In the genomic region with DNA sequence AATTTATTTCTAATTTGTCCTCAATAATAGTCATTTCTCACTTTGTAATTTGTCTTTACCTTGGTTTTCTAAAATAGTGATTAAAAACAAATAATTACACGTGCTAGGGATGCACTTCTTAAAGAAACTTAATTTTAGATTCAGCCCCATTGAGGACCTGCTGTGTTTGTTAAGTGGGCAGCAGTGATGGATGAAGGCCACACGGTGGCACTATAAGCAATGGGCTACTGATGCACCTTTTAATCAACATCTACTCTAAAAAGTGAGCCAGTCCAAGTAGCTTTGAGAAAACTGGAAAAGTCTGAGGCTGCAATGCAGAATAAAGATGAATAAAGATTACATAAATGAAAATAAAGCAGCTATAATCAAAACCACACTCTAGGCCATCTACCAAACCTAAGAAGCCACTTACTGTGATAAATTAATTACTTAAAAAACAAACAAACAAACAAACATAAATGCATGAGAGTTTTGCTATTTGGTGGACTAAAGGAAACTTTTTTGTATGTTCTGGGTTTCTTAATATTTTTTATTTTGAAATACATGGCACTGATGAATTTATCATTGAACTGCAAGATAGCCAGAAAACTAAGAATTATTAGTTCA, we compare ENCODE assay signal across 9 cellular contexts.
A peak's percentile ranks its signal among the peaks of the same experiment; 100 is the strongest.
DNase-seq lines count a peak whose midpoint lies in the region; ATAC-seq and TF ChIP-seq lines count a peak whose summit lies in the region.
"Had no signal": no experiment of that assay in that cellular context is flagged by ENCODE, and none has a peak within 500 bp of the region (broad histone marks: within the 10 kb centered on the region; RNA-seq: fewer than 3 reads in every experiment).

No MANE protein-coding gene starts in this region.

- POLR2A ChIA-PET in WTC11 (lab: Charles Lee), result no interaction called here

- no peak overlapping the region for H3K27ac Mint-ChIP-seq in WTC11
- H3K27ac Mint-ChIP-seq: T-helper 1 cell treated with Interleukin-12 subunit alpha and Interleukin-12 subunit beta and Interleukin-4 antibody, amounts not matched to agents 30 μg/mL and 1 μg/mL, for 36 hours had no signal

- no peaks in the 10 kb centered on the region for H3K36me3 Mint-ChIP-seq in WTC11

- H3K9me3 Mint-ChIP-seq in WTC11, result no peaks in the 10 kb centered on the region
- H3K9me3 Mint-ChIP-seq: T-helper 1 cell treated with Interleukin-12 subunit alpha and Interleukin-12 subunit beta and Interleukin-4 antibody, amounts not matched to agents 30 μg/mL and 1 μg/mL, for 36 hours had no signal

- H3K27me3 Mint-ChIP-seq in WTC11 (ENCODE audit: low read depth), result no peaks in the 10 kb centered on the region

- TF ChIP-seq CTCF in WTC11 (IDR thresholded peaks at IDR 0.05), result peak; percentile 57; the same call in 1 of the 2 replicates

- peak; percentile 92 for ATAC-seq in GM18868 (IDR thresholded peaks at IDR 0.05; ENCODE audit: unreplicated experiment)
- ATAC-seq in HG03103 (IDR thresholded peaks at IDR 0.05; ENCODE audit: low read depth, unreplicated experiment), result peak; percentile 97
- ATAC-seq in WTC11, result peak; percentile 83
- no peak for ATAC-seq in GM18517 (IDR thresholded peaks at IDR 0.05; ENCODE audit: unreplicated experiment)

- CTCF ChIA-PET in WTC11 (lab: Charles Lee), result interaction anchor here (0.6 to 1.3 kb wide), 10 partner anchors 11 to 212 kb away, joined by 3 to 8 read pairs (median 4); a partner anchor contains a TSS

- H3K4me1 Mint-ChIP-seq in WTC11, result peaks cover 4% of the 10 kb centered on the region

- DNase-seq in COLO668 (lab: John Stamatoyannopoulos, UW; ENCODE audit: unreplicated experiment) (peak; percentile 44), NCI-H2107 (lab: John Stamatoyannopoulos, UW) (peak; percentile 17), WTC11 (ENCODE audit: low spot score) (peak; percentile 35), glomerular visceral epithelial cell (ENCODE audit: extremely low spot score) (peak; percentile 75)
- DNase-seq in stimulated activated CD4-positive, alpha-beta T cell treated with anti-CD3 and anti-CD28 coated beads, Interleukin-1b, Interleukin-23, amount 100 ng/mL, for 48 hours, result peak; percentile 4

- H3K4me3 Mint-ChIP-seq in WTC11, result no peak overlapping the region
- H3K4me3 Mint-ChIP-seq: T-helper 1 cell treated with Interleukin-12 subunit alpha and Interleukin-12 subunit beta and Interleukin-4 antibody, amounts not matched to agents 30 μg/mL and 1 μg/mL, for 36 hours had no signal

TF ChIP-seq in WTC11, 78 proteins besides CTCF, POLR2A, EP300 and RAD21 (continues in another document):
- TF ChIP-seq JUN (CRISPR knock-in tag; IDR thresholded peaks at IDR 0.05) (no peak), NR3C1 (CRISPR knock-in tag; conservative IDR thresholded peaks at IDR 0.05; ENCODE audit: low read depth) (no peak), TP53 (CRISPR knock-in tag; IDR thresholded peaks at IDR 0.05) (no peak), PRRX2 (CRISPR knock-in tag; IDR thresholded peaks at IDR 0.05) (no peak), GTF2I (CRISPR knock-in tag; conservative IDR thresholded peaks at IDR 0.05) (no peak), NFYB (CRISPR knock-in tag; conservative IDR thresholded peaks at IDR 0.05; ENCODE audit: low read depth) (no peak), MXD4 (CRISPR knock-in tag; IDR thresholded peaks at IDR 0.05; ENCODE audit: borderline replicate concordance) (no peak), ELF4 (CRISPR knock-in tag; IDR thresholded peaks at IDR 0.05; ENCODE audit: low read depth) (no peak), ESRRA (CRISPR knock-in tag; IDR thresholded peaks at IDR 0.05; ENCODE audit: borderline replicate concordance) (no peak), ZNF232 (CRISPR knock-in tag; IDR thresholded peaks at IDR 0.05) (no peak)
- TF ChIP-seq, protein P1, sequence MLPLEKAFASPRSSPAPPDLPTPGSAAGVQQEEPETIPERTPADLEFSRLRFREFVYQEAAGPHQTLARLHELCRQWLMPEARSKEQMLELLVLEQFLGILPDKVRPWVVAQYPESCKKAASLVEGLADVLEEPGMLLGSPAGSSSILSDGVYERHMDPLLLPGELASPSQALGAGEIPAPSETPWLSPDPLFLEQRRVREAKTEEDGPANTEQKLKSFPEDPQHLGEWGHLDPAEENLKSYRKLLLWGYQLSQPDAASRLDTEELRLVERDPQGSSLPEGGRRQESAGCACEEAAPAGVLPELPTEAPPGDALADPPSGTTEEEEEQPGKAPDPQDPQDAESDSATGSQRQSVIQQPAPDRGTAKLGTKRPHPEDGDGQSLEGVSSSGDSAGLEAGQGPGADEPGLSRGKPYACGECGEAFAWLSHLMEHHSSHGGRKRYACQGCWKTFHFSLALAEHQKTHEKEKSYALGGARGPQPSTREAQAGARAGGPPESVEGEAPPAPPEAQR (CRISPR knock-in tag; IDR thresholded peaks at IDR 0.05), result no peak
- TF ChIP-seq, protein P2, sequence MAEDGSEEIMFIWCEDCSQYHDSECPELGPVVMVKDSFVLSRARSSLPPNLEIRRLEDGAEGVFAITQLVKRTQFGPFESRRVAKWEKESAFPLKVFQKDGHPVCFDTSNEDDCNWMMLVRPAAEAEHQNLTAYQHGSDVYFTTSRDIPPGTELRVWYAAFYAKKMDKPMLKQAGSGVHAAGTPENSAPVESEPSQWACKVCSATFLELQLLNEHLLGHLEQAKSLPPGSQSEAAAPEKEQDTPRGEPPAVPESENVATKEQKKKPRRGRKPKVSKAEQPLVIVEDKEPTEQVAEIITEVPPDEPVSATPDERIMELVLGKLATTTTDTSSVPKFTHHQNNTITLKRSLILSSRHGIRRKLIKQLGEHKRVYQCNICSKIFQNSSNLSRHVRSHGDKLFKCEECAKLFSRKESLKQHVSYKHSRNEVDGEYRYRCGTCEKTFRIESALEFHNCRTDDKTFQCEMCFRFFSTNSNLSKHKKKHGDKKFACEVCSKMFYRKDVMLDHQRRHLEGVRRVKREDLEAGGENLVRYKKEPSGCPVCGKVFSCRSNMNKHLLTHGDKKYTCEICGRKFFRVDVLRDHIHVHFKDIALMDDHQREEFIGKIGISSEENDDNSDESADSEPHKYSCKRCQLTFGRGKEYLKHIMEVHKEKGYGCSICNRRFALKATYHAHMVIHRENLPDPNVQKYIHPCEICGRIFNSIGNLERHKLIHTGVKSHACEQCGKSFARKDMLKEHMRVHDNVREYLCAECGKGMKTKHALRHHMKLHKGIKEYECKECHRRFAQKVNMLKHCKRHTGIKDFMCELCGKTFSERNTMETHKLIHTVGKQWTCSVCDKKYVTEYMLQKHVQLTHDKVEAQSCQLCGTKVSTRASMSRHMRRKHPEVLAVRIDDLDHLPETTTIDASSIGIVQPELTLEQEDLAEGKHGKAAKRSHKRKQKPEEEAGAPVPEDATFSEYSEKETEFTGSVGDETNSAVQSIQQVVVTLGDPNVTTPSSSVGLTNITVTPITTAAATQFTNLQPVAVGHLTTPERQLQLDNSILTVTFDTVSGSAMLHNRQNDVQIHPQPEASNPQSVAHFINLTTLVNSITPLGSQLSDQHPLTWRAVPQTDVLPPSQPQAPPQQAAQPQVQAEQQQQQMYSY (CRISPR knock-in tag; IDR thresholded peaks at IDR 0.05), result no peak
- TF ChIP-seq, protein P3, sequence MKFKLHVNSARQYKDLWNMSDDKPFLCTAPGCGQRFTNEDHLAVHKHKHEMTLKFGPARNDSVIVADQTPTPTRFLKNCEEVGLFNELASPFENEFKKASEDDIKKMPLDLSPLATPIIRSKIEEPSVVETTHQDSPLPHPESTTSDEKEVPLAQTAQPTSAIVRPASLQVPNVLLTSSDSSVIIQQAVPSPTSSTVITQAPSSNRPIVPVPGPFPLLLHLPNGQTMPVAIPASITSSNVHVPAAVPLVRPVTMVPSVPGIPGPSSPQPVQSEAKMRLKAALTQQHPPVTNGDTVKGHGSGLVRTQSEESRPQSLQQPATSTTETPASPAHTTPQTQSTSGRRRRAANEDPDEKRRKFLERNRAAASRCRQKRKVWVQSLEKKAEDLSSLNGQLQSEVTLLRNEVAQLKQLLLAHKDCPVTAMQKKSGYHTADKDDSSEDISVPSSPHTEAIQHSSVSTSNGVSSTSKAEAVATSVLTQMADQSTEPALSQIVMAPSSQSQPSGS (CRISPR knock-in tag; IDR thresholded peaks at IDR 0.05; ENCODE audit: borderline replicate concordance, low read depth), result no peak
- TF ChIP-seq, protein P4, sequence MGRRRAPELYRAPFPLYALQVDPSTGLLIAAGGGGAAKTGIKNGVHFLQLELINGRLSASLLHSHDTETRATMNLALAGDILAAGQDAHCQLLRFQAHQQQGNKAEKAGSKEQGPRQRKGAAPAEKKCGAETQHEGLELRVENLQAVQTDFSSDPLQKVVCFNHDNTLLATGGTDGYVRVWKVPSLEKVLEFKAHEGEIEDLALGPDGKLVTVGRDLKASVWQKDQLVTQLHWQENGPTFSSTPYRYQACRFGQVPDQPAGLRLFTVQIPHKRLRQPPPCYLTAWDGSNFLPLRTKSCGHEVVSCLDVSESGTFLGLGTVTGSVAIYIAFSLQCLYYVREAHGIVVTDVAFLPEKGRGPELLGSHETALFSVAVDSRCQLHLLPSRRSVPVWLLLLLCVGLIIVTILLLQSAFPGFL (CRISPR knock-in tag; IDR thresholded peaks at IDR 0.05; ENCODE audit: borderline replicate concordance), result no peak
- TF ChIP-seq, protein P5, sequence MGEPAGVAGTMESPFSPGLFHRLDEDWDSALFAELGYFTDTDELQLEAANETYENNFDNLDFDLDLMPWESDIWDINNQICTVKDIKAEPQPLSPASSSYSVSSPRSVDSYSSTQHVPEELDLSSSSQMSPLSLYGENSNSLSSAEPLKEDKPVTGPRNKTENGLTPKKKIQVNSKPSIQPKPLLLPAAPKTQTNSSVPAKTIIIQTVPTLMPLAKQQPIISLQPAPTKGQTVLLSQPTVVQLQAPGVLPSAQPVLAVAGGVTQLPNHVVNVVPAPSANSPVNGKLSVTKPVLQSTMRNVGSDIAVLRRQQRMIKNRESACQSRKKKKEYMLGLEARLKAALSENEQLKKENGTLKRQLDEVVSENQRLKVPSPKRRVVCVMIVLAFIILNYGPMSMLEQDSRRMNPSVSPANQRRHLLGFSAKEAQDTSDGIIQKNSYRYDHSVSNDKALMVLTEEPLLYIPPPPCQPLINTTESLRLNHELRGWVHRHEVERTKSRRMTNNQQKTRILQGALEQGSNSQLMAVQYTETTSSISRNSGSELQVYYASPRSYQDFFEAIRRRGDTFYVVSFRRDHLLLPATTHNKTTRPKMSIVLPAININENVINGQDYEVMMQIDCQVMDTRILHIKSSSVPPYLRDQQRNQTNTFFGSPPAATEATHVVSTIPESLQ (CRISPR knock-in tag; IDR thresholded peaks at IDR 0.05), result no peak
- TF ChIP-seq, protein P6, sequence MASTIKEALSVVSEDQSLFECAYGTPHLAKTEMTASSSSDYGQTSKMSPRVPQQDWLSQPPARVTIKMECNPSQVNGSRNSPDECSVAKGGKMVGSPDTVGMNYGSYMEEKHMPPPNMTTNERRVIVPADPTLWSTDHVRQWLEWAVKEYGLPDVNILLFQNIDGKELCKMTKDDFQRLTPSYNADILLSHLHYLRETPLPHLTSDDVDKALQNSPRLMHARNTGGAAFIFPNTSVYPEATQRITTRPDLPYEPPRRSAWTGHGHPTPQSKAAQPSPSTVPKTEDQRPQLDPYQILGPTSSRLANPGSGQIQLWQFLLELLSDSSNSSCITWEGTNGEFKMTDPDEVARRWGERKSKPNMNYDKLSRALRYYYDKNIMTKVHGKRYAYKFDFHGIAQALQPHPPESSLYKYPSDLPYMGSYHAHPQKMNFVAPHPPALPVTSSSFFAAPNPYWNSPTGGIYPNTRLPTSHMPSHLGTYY (CRISPR knock-in tag; IDR thresholded peaks at IDR 0.05), result no peak

Comparison
In these comparisons a context has a peak if more than half of its experiments do, and no peak if none do; other contexts are left out.
1. DNase-seq: peak in every context shown above with its lines; median percentile 75 in glomerular visceral epithelial cell; 44 in COLO668; 35 in WTC11; 17 in NCI-H2107; 4 in stimulated activated CD4-positive, alpha-beta T cell treated with anti-CD3 and anti-CD28 coated beads, Interleukin-1b, Interleukin-23, amount 100 ng/mL, for 48 hours.